ENCODE assay signal across 14 cellular contexts in the genomic region with DNA sequence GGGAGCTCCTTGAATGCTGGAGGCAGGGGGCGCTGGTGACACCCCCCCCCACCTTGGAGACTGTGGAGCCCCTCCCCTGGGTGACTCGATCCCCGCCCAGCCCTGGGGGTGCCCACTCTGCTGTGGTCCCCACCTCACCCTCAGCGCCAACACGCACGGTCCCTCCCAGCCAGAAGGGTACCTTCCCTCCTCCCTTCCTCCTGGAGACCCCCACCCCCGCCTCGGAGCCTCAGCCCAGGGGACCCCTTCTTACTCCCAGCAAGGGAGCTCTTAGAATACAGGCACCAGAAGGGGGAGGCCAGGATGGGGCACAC. TPM values are rescaled to one million over a fixed set of nuclear protein-coding genes. Genes with fewer than 3 reads are reported as not detected.
DNase-seq lines count a peak whose midpoint lies in the region; ATAC-seq and TF ChIP-seq lines count a peak whose summit lies in the region.
"Had no signal": no experiment of that assay in that cellular context is flagged by ENCODE, and none has a peak within 500 bp of the region (broad histone marks: within the 10 kb centered on the region; RNA-seq: fewer than 3 reads in every experiment).

No MANE protein-coding gene starts in this region.

- TF ChIP-seq CTCF in esophagus muscularis mucosa (IDR thresholded peaks at IDR 0.05) (no peak), osteocyte (IDR thresholded peaks at IDR 0.05) (no peak)

- peaks cover 46% of the 10 kb centered on the region for H3K4me1 Mint-ChIP-seq in osteocyte (ENCODE audit: unreplicated experiment)

- H3K9me3 Mint-ChIP-seq in osteocyte (ENCODE audit: unreplicated experiment), result no peaks in the 10 kb centered on the region

- no peak overlapping the region for H3K27ac ChIP-seq in BLaER1 treated with 17β-estradiol and CSF1 and Interleukin-3, amounts not matched to agents 10 nM and 100 nM
- H3K27ac ChIP-seq in esophagus muscularis mucosa (replicated peaks in 1 of 4), result peak overlapping the region in 2 of 4 donors; percentile 38 to 61
- H3K27ac ChIP-seq: HL-60, SJSA1 had no signal

- TF ChIP-seq EP300 in esophagus muscularis mucosa (IDR thresholded peaks at IDR 0.05), result no peak

- H3K27me3 ChIP-seq in BLaER1 treated with 17β-estradiol and CSF1 and Interleukin-3, amounts not matched to agents 10 nM and 100 nM, result peaks cover 53 to 82% (median 68%) of the 10 kb centered on the region in 11 experiments
- peaks cover 8 to 54% (median 16%) of the 10 kb centered on the region in 4 donors for H3K27me3 ChIP-seq in esophagus muscularis mucosa
- H3K27me3 ChIP-seq: SJSA1 had no signal

- no peak for ATAC-seq in HG03439 (IDR thresholded peaks at IDR 0.05; ENCODE audit: unreplicated experiment)

- peak overlapping the region in 4 of 10 experiments; percentile 28 to 57 (median 46); a peak in 4 of 20 replicates for H3K4me3 ChIP-seq in BLaER1 treated with 17β-estradiol and CSF1 and Interleukin-3, amounts not matched to agents 10 nM and 100 nM
- H3K4me3 ChIP-seq in esophagus muscularis mucosa, result peak overlapping the region; percentile 50 to 60 (median 52)
- H3K4me3 ChIP-seq: HAP-1, SJSA1 had no signal

- H3K36me3 Mint-ChIP-seq in osteocyte (ENCODE audit: unreplicated experiment), result no peaks in the 10 kb centered on the region

- H3K4me1 ChIP-seq in BLaER1 treated with 17β-estradiol and CSF1 and Interleukin-3, amounts not matched to agents 10 nM and 100 nM, result peaks cover 16 to 38% (median 36%) of the 10 kb centered on the region in 10 experiments; a peak in 19 of 20 replicates
- peaks cover 37 to 50% (median 41%) of the 10 kb centered on the region in 4 donors for H3K4me1 ChIP-seq in esophagus muscularis mucosa
- H3K4me1 ChIP-seq: HAP-1 had no signal

- H3K27ac Mint-ChIP-seq in osteocyte (ENCODE audit: unreplicated experiment), result peak overlapping the region; percentile 71

- DNase-seq in RKO (ENCODE audit: low spot score) (peak; percentile 32), esophagus muscularis mucosa (ENCODE audit: extremely low spot score) (no peak), osteocyte (ENCODE audit: extremely low spot score, unreplicated experiment) (no peak), NCI-H128 (lab: John Stamatoyannopoulos, UW; ENCODE audit: unreplicated experiment) (no peak), NCI-H510A treated with DMSO at 0.1 percent for 48 hours (lab: John Stamatoyannopoulos, UW) (no peak), midbrain (lab: John Stamatoyannopoulos, UW) (no peak)
- DNase-seq: cortex of kidney, NCI-H2029 treated with DMSO at 0.1 percent for 48 hours had no signal

- no peaks in the 10 kb centered on the region for H3K27me3 Mint-ChIP-seq in osteocyte (ENCODE audit: unreplicated experiment)

- WGBS in esophagus muscularis mucosa, result 0% methylated on average over 3 of the region's 8 CpGs

- H3K4me3 Mint-ChIP-seq in osteocyte (ENCODE audit: unreplicated experiment), result peak overlapping the region; percentile 72

- no peaks in the 10 kb centered on the region for H3K9me3 ChIP-seq in BLaER1 treated with 17β-estradiol and CSF1 and Interleukin-3, amounts not matched to agents 10 nM and 100 nM (replicated peaks in 1 of 11)
- no peaks in the 10 kb centered on the region for H3K9me3 ChIP-seq in esophagus muscularis mucosa
- H3K9me3 ChIP-seq: HAP-1, SJSA1, thyroid gland had no signal

- H3K9ac ChIP-seq in BLaER1 treated with 17β-estradiol and CSF1 and Interleukin-3, amounts not matched to agents 10 nM and 100 nM, result peak overlapping the region in 1 of 11 experiments; percentile 19; a peak in 1 of 22 replicates

- TF ChIP-seq POLR2A in esophagus muscularis mucosa (IDR thresholded peaks at IDR 0.05; ENCODE audit: low read depth), result no peak

- peak overlapping the region in 10 of 11 experiments; percentile 8 to 78 (median 41); a peak in 14 of 22 replicates for H3K4me2 ChIP-seq in BLaER1 treated with 17β-estradiol and CSF1 and Interleukin-3, amounts not matched to agents 10 nM and 100 nM

- intact Hi-C loops in esophagus muscularis mucosa (cut with DNase I), result loop anchor here (5.0 kb wide), 1 partner anchor 161 kb away; no protein-coding TSS in a partner anchor

- no peaks in the 10 kb centered on the region for H3K36me3 ChIP-seq in BLaER1 treated with 17β-estradiol and CSF1 and Interleukin-3, amounts not matched to agents 10 nM and 100 nM
- H3K36me3 ChIP-seq in esophagus muscularis mucosa, result no peaks in the 10 kb centered on the region
- H3K36me3 ChIP-seq: HAP-1, SJSA1, thyroid gland had no signal

- peaks cover 0 to 67% (median 24%) of the 10 kb centered on the region in 11 experiments; a peak in 15 of 22 replicates for H4K20me1 ChIP-seq in BLaER1 treated with 17β-estradiol and CSF1 and Interleukin-3, amounts not matched to agents 10 nM and 100 nM

RNA-seq across cellular contexts. Expression of a gene that starts 5.6 kb away (rescaled TPM):
- total RNA-seq in esophagus muscularis mucosa (10 to 100 TPM in 2 of 4 donors, 1 to 10 TPM in 2; 5.8 to 18.1 (median 12.0) TPM), osteocyte (33.0 and 34.9 TPM in 2 replicates)

RNA-seq across cellular contexts. Expression of a gene that starts 19.9 kb away (rescaled TPM):
- total RNA-seq in esophagus muscularis mucosa (1 to 10 TPM; 2.5 to 9.1 (median 9.1) TPM), osteocyte (26.4 and 27.9 TPM in 2 replicates)
